19 cellular contexts compared by ENCODE assay signal in genomic region chr14:77714926-77715325, GRCh38.
DNase-seq lines count a peak whose midpoint lies in the region; ATAC-seq and TF ChIP-seq lines count a peak whose summit lies in the region.
"Had no signal": no experiment of that assay in that cellular context is flagged by ENCODE, and none has a peak within 500 bp of the region (broad histone marks: within the 10 kb centered on the region; RNA-seq: fewer than 3 reads in every experiment).

No MANE protein-coding gene starts in this region.

- H3K4me3 Mint-ChIP-seq in activated naive CD8-positive, alpha-beta T cell treated with anti-CD3 and anti-CD28 coated beads, Interleukin-2, amount 50 U/mL, for 24 hours = no peak overlapping the region
- peak overlapping the region; percentile 11 for H3K4me3 Mint-ChIP-seq in stimulated activated naive CD8-positive, alpha-beta T cell treated with anti-CD3 and anti-CD28 coated beads, Interleukin-15, Interleukin-2, amounts not matched to agents 100 ng/mL and 50 ng/mL, for 24 hours
- H3K4me3 Mint-ChIP-seq: T-helper 17 cell had no signal

- H3K9me3 Mint-ChIP-seq in activated naive CD8-positive, alpha-beta T cell treated with anti-CD3 and anti-CD28 coated beads, Interleukin-2, amount 50 U/mL, for 24 hours = no peaks in the 10 kb centered on the region
- H3K9me3 Mint-ChIP-seq in stimulated activated naive CD8-positive, alpha-beta T cell treated with anti-CD3 and anti-CD28 coated beads, Interleukin-15, Interleukin-2, amounts not matched to agents 100 ng/mL and 50 ng/mL, for 24 hours = no peaks in the 10 kb centered on the region

- H3K36me3 Mint-ChIP-seq in activated naive CD8-positive, alpha-beta T cell treated with anti-CD3 and anti-CD28 coated beads, Interleukin-2, amount 50 U/mL, for 24 hours (ENCODE audit: low read depth) = peaks cover 60% of the 10 kb centered on the region
- peaks cover 76% of the 10 kb centered on the region for H3K36me3 Mint-ChIP-seq in stimulated activated naive CD8-positive, alpha-beta T cell treated with anti-CD3 and anti-CD28 coated beads, Interleukin-15, Interleukin-2, amounts not matched to agents 100 ng/mL and 50 ng/mL, for 24 hours (ENCODE audit: low read depth)

- no peaks in the 10 kb centered on the region for H3K27me3 Mint-ChIP-seq in activated naive CD8-positive, alpha-beta T cell treated with anti-CD3 and anti-CD28 coated beads, Interleukin-2, amount 50 U/mL, for 24 hours
- no peaks in the 10 kb centered on the region for H3K27me3 Mint-ChIP-seq in stimulated activated naive CD8-positive, alpha-beta T cell treated with anti-CD3 and anti-CD28 coated beads, Interleukin-15, Interleukin-2, amounts not matched to agents 100 ng/mL and 50 ng/mL, for 24 hours
- H3K27me3 Mint-ChIP-seq: T-helper 17 cell had no signal

- TF ChIP-seq POLR2A in GM18505 (IDR thresholded peaks at IDR 0.05; ENCODE audit: borderline replicate concordance, extremely low read depth, insufficient read depth, insufficient read length) = no peak

- peaks cover 30% of the 10 kb centered on the region for H3K4me1 Mint-ChIP-seq in activated naive CD8-positive, alpha-beta T cell treated with anti-CD3 and anti-CD28 coated beads, Interleukin-2, amount 50 U/mL, for 24 hours
- H3K4me1 Mint-ChIP-seq in stimulated activated naive CD8-positive, alpha-beta T cell treated with anti-CD3 and anti-CD28 coated beads, Interleukin-15, Interleukin-2, amounts not matched to agents 100 ng/mL and 50 ng/mL, for 24 hours (ENCODE audit: low read depth) = peaks cover 29% of the 10 kb centered on the region

- ATAC-seq in HG03025 (IDR thresholded peaks at IDR 0.05; ENCODE audit: low FRiP score, unreplicated experiment) = peak; percentile 53
- peak; percentile 73 for ATAC-seq in activated naive CD8-positive, alpha-beta T cell treated with anti-CD3 and anti-CD28 coated beads, Interleukin-2, amount 50 U/mL, for 24 hours
- ATAC-seq in GM18505 (IDR thresholded peaks at IDR 0.05; ENCODE audit: unreplicated experiment) = no peak
- ATAC-seq: right cardiac atrium, T-helper 17 cell had no signal

- peak overlapping the region; percentile 84 for H3K27ac Mint-ChIP-seq in activated naive CD8-positive, alpha-beta T cell treated with anti-CD3 and anti-CD28 coated beads, Interleukin-2, amount 50 U/mL, for 24 hours
- H3K27ac Mint-ChIP-seq in stimulated activated naive CD8-positive, alpha-beta T cell treated with anti-CD3 and anti-CD28 coated beads, Interleukin-15, Interleukin-2, amounts not matched to agents 100 ng/mL and 50 ng/mL, for 24 hours = peak overlapping the region; percentile 83
- H3K27ac Mint-ChIP-seq: T-helper 17 cell had no signal

- DNase-seq in stimulated activated CD4-positive, alpha-beta T cell treated with anti-CD3 and anti-CD28 coated beads, Interleukin-1b, Interleukin-23, amount 100 ng/mL, for 48 hours = peak; percentile 49
- no peak for DNase-seq in stimulated activated CD4-positive, alpha-beta T cell treated with anti-CD3 and anti-CD28 coated beads, Interleukin-2, amount 100 ng/mL, for 24 hours
- no peak for DNase-seq in activated naive CD8-positive, alpha-beta T cell treated with anti-CD3 and anti-CD28 coated beads, Interleukin-2, amount 50 U/mL, for 24 hours
- DNase-seq in COLO829 (ENCODE audit: low spot score) = no peak
- DNase-seq in DMS114 treated with DMSO at 0.1 percent for 48 hours (lab: John Stamatoyannopoulos, UW; ENCODE audit: unreplicated experiment) = no peak
- DNase-seq: AML-193, amniotic stem cell, erythroblast, foreskin melanocyte, GOT3, NCI-H1436, NCI-H69, right cardiac atrium, SHP77, T-helper 17 cell, WERI-Rb-1 had no signal
